In the genomic region with DNA sequence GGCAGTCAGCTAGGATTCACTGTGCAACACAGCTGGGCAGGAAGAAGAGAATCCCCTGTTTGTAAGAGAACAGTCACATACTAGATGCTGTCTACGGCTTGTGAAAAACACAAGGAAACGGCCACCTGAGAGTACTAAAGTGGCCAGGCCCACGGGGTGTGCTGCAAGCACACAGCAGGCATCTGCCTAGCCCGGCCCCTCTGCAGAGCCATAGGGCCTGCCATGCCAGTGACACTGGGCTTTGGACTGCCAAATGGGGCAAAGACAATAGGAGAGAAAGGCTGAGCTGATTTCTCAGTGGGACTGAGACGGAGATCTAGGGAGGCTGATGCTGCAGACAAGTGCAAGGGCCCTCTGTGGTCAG, we compare ENCODE assay signal across 11 cellular contexts. TPM values are rescaled to one million over a fixed set of nuclear protein-coding genes. Genes with fewer than 3 reads are reported as not detected.
DNase-seq lines count a peak whose midpoint lies in the region; ATAC-seq lines count a peak whose summit lies in the region.
"Had no signal": no experiment of that assay in that cellular context is flagged by ENCODE, and none has a peak within 500 bp of the region (broad histone marks: within the 10 kb centered on the region; RNA-seq: fewer than 3 reads in every experiment).

No MANE protein-coding gene starts in this region.

- H3K4me1 ChIP-seq in adipocyte (ENCODE audit: control insufficient read depth, insufficient read depth, low read length) (peaks cover 55% of the 10 kb centered on the region), skeletal muscle satellite cell (ENCODE audit: control insufficient read depth, insufficient read depth, low read length) (peaks cover 55% of the 10 kb centered on the region)
- H3K4me1 ChIP-seq: BE2C had no signal

- H3K9ac ChIP-seq in adipocyte (ENCODE audit: low read length) (peak overlapping the region; percentile 56), skeletal muscle satellite cell (ENCODE audit: low read depth, low read length) (peak overlapping the region; percentile 36)

- H3K9me3 ChIP-seq in adipocyte (ENCODE audit: control insufficient read depth, low read length) (no peaks in the 10 kb centered on the region), skeletal muscle satellite cell (replicated peaks; ENCODE audit: low read length) (no peaks in the 10 kb centered on the region)
- H3K9me3 ChIP-seq: BE2C had no signal

- ATAC-seq in GM21423 (IDR thresholded peaks at IDR 0.05; ENCODE audit: unreplicated experiment) (peak; percentile 14), left ventricle myocardium superior (peak; percentile 62), GM19351 (IDR thresholded peaks at IDR 0.05; ENCODE audit: unreplicated experiment) (no peak), HG03521 (IDR thresholded peaks at IDR 0.05; ENCODE audit: unreplicated experiment) (no peak)

- H3K36me3 ChIP-seq in adipocyte (ENCODE audit: control insufficient read depth, insufficient read depth, low read length, severe bottlenecking): peaks cover 91% of the 10 kb centered on the region
- H3K36me3 ChIP-seq in skeletal muscle satellite cell (ENCODE audit: insufficient read depth, low read length): peaks cover 90% of the 10 kb centered on the region
- H3K36me3 ChIP-seq: BE2C had no signal

- no peaks in the 10 kb centered on the region for H3K27me3 ChIP-seq in adipocyte (replicated peaks; ENCODE audit: control insufficient read depth, insufficient read depth, low read length)
- H3K27me3 ChIP-seq in skeletal muscle satellite cell (ENCODE audit: control insufficient read depth, insufficient read depth, low read length): no peaks in the 10 kb centered on the region
- H3K27me3 ChIP-seq: BE2C had no signal

- H3K4me3 ChIP-seq in adipocyte (ENCODE audit: low read length): peak overlapping the region; percentile 35
- H3K4me3 ChIP-seq in skeletal muscle satellite cell (ENCODE audit: low read length): no peak overlapping the region

- H3K4me2 ChIP-seq in skeletal muscle satellite cell (ENCODE audit: low read length): peak overlapping the region; percentile 0

- DNase-seq in adipocyte (ENCODE audit: low read depth) (no peak), left ventricle myocardium superior (peak; percentile 52), KG1 (lab: John Stamatoyannopoulos, UW) (no peak)
- no peak for DNase-seq in activated CD4-positive, CD25-positive, alpha-beta regulatory T cell (lab: John Stamatoyannopoulos, UW)
- DNase-seq: activated naive CD4-positive, alpha-beta T cell treated with anti-CD3 and anti-CD28 coated beads, Interleukin-2, amount 10 ng/mL, durations not matched to agents 7 days and 5 days; BE2C; head of caudate nucleus had no signal

- intact Hi-C loops in left ventricle myocardium superior (cut with micrococcal nuclease): no loop called here

RNA-seq across cellular contexts. Expression of gene TUBB6, which starts 10.3 kb away (rescaled TPM):
- total RNA-seq in left ventricle myocardium superior: 82.0 TPM
- total RNA-seq in skeletal muscle satellite cell (2012; rRNA removed): 661 and 1,104 TPM in 2 replicates

RNA-seq across cellular contexts. Expression of gene AFG3L2, which starts 58.7 kb away (rescaled TPM):
- 143 TPM for total RNA-seq in left ventricle myocardium superior
- total RNA-seq in skeletal muscle satellite cell (2012; rRNA removed): 40.0 and 61.6 TPM in 2 replicates

Comparison
In these comparisons a context has a peak if more than half of its experiments do, and no peak if none do; other contexts are left out.
1. ATAC-seq: peak in GM21423 (single experiment) and left ventricle myocardium superior (single experiment); none in GM19351 (single experiment) and HG03521 (single experiment).